Comparison of ENCODE assay signal across 8 cellular contexts in genomic region chr5:76292923-76293322, GRCh38.
DNase-seq lines count a peak whose midpoint lies in the region; ATAC-seq and TF ChIP-seq lines count a peak whose summit lies in the region.

No MANE protein-coding gene starts in this region.

- no peaks in the 10 kb centered on the region for H3K79me2 ChIP-seq in MM.1S (ENCODE audit: low read length)

- no peaks in the 10 kb centered on the region for H3K9me2 ChIP-seq in MM.1S (replicated peaks; ENCODE audit: insufficient read depth, low read length)

- H3K4me1 Mint-ChIP-seq in naive B cell (peaks cover 9 to 10% (median 9%) of the 10 kb centered on the region in 3 donors), WTC11 (peaks cover 29% of the 10 kb centered on the region)

- peak; percentile 41 for DNase-seq in MM.1S
- DNase-seq in naive B cell = peak; percentile 24
- no peak for DNase-seq in vagina (ENCODE audit: extremely low spot score in 2 of 2)
- DNase-seq in WTC11 (ENCODE audit: low spot score) = no peak
- no peak for DNase-seq in gastrocnemius medialis
- no peak for DNase-seq in HuH-7 (ENCODE audit: low spot score)

- TF ChIP-seq CTCF in MM.1S (IDR thresholded peaks at IDR 0.05; ENCODE audit: low read length) (no peak), vagina (IDR thresholded peaks at IDR 0.05) (no peak), WTC11 (IDR thresholded peaks at IDR 0.05) (no peak), gastrocnemius medialis (IDR thresholded peaks at IDR 0.05 in 4 of 5, conservative IDR thresholded peaks at IDR 0.05 in 1 of 5) (no peak)

- H3K4me3 Mint-ChIP-seq in naive B cell (peak overlapping the region in 1 of 8 donors; percentile 14), WTC11 (no peak overlapping the region)

- H3K4me3 ChIP-seq in MM.1S (ENCODE audit: low read length) (no peak overlapping the region), vagina (no peak overlapping the region), gastrocnemius medialis (no peak overlapping the region)

- intact Hi-C loops in vagina (cut with DNase I) = no loop called here
- intact Hi-C loops in gastrocnemius medialis (cut with DNase I; ENCODE audit: low total_unique reads) = no loop called here

- CTCF ChIA-PET in WTC11 (lab: Charles Lee) = no interaction called here

- H3K4me1 ChIP-seq in MM.1S (ENCODE audit: low read length) (peaks cover 51% of the 10 kb centered on the region), vagina (no peaks in the 10 kb centered on the region), gastrocnemius medialis (no peaks in the 10 kb centered on the region)

- H4K20me1 ChIP-seq in MM.1S (ENCODE audit: insufficient read depth, low read length) = no peaks in the 10 kb centered on the region

- H3K9ac ChIP-seq in MM.1S (ENCODE audit: low read length) = no peak overlapping the region

- no peaks in the 10 kb centered on the region for H3K36me3 ChIP-seq in MM.1S (replicated peaks; ENCODE audit: insufficient read depth, low read length)
- no peaks in the 10 kb centered on the region for H3K36me3 ChIP-seq in vagina
- H3K36me3 ChIP-seq in gastrocnemius medialis = no peaks in the 10 kb centered on the region

- H3K27me3 Mint-ChIP-seq in naive B cell (peaks cover 0 to 4% (median 0%) of the 10 kb centered on the region in 3 donors), WTC11 (ENCODE audit: low read depth) (peaks cover 9% of the 10 kb centered on the region)

- H3K9me3 Mint-ChIP-seq in naive B cell (no peaks in the 10 kb centered on the region), WTC11 (no peaks in the 10 kb centered on the region)

- no peak overlapping the region for H2AFZ ChIP-seq in MM.1S (ENCODE audit: low read length)

- peaks cover 8% of the 10 kb centered on the region for H3F3A ChIP-seq in MM.1S (ENCODE audit: insufficient read depth, low read length)

- in situ Hi-C loops in gastrocnemius medialis (cut with MboI; ENCODE audit: low sequenced_read_pairs in 4 of 4) = no loop called here

- no peak for TF ChIP-seq POLR2A in vagina (IDR thresholded peaks at IDR 0.05)
- TF ChIP-seq POLR2A in gastrocnemius medialis (IDR thresholded peaks at IDR 0.05) = no peak

- H3K9me3 ChIP-seq in MM.1S (replicated peaks; ENCODE audit: insufficient read depth, low read length) = no peaks in the 10 kb centered on the region
- H3K9me3 ChIP-seq in vagina = no peaks in the 10 kb centered on the region
- H3K9me3 ChIP-seq in gastrocnemius medialis = no peaks in the 10 kb centered on the region

- peak overlapping the region in 3 of 6 donors; percentile 8 to 53 (median 48) for H3K27ac Mint-ChIP-seq in naive B cell
- H3K27ac Mint-ChIP-seq in WTC11 = no peak overlapping the region

- POLR2A ChIA-PET in WTC11 (lab: Charles Lee) = no interaction called here

- H3K36me3 Mint-ChIP-seq in naive B cell = no peaks in the 10 kb centered on the region
- no peaks in the 10 kb centered on the region for H3K36me3 Mint-ChIP-seq in WTC11

- H3K27ac ChIP-seq in MM.1S (ENCODE audit: low read length) = peak overlapping the region; percentile 42; the same call in 1 of the 2 replicates
- no peak overlapping the region for H3K27ac ChIP-seq in vagina
- no peak overlapping the region for H3K27ac ChIP-seq in gastrocnemius medialis

- H3K27me3 ChIP-seq in MM.1S (replicated peaks; ENCODE audit: insufficient read depth, low read length) (no peaks in the 10 kb centered on the region), vagina (no peaks in the 10 kb centered on the region), gastrocnemius medialis (no peaks in the 10 kb centered on the region)

- H3K4me2 ChIP-seq in MM.1S (ENCODE audit: low read depth, low read length) = peak overlapping the region; percentile 36; the same call in 1 of the 2 replicates

- peak; percentile 88 for ATAC-seq in GM18907 (IDR thresholded peaks at IDR 0.05; ENCODE audit: unreplicated experiment)
- peak; percentile 80 for ATAC-seq in HG02678 (IDR thresholded peaks at IDR 0.05; ENCODE audit: unreplicated experiment)
- ATAC-seq in naive B cell (ENCODE audit: low read depth in 2 of 2) = peak; percentile 82 to 85
- ATAC-seq in WTC11 = no peak
- no peak for ATAC-seq in gastrocnemius medialis

TF ChIP-seq in WTC11, 78 proteins besides CTCF, POLR2A, EP300 and RAD21 (continues in another document):
- TF ChIP-seq ETV6 (CRISPR knock-in tag; IDR thresholded peaks at IDR 0.05) (no peak), ZNF121 (CRISPR knock-in tag; IDR thresholded peaks at IDR 0.05) (no peak), SP1 (CRISPR knock-in tag; conservative IDR thresholded peaks at IDR 0.05) (no peak), ESRRA (CRISPR knock-in tag; IDR thresholded peaks at IDR 0.05; ENCODE audit: borderline replicate concordance) (no peak), EMX1 (CRISPR knock-in tag; IDR thresholded peaks at IDR 0.05) (no peak)
- TF ChIP-seq, protein P1, sequence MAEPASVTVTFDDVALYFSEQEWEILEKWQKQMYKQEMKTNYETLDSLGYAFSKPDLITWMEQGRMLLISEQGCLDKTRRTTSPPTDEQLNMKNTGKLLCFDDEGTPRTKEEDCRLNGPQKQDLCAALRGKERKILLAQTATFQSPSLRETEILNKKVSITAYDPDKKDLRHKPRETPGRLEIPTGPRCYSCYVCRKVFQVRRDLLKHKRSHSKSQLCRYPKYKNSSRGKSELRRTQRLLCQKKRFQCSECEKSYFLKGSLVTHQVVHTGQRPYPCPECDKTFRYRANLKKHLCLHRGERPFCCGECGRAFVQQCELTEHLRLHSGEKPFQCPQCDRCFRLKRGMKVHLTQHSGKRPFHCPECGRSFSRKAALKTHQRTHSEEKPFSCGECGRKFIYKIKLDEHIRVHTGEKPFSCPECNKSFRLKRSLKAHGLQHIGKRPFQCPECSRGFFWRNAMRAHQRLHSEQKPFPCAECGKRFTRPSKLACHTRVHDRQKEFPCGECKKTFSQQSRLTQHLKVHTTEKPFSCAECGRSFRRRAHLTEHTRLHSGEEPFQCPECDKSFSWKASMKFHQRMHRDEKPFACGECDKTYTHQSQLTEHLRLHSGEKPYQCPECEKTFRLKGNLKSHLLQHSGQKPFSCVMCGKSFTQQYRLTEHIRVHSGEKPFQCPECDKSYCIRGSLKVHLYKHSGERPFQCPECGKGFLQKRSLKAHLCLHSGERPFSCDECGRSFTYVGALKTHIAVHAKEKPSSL (CRISPR knock-in tag; conservative IDR thresholded peaks at IDR 0.05) = no peak
- TF ChIP-seq, protein P2, sequence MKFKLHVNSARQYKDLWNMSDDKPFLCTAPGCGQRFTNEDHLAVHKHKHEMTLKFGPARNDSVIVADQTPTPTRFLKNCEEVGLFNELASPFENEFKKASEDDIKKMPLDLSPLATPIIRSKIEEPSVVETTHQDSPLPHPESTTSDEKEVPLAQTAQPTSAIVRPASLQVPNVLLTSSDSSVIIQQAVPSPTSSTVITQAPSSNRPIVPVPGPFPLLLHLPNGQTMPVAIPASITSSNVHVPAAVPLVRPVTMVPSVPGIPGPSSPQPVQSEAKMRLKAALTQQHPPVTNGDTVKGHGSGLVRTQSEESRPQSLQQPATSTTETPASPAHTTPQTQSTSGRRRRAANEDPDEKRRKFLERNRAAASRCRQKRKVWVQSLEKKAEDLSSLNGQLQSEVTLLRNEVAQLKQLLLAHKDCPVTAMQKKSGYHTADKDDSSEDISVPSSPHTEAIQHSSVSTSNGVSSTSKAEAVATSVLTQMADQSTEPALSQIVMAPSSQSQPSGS (CRISPR knock-in tag; IDR thresholded peaks at IDR 0.05; ENCODE audit: borderline replicate concordance, low read depth) = no peak
- TF ChIP-seq, protein P3, sequence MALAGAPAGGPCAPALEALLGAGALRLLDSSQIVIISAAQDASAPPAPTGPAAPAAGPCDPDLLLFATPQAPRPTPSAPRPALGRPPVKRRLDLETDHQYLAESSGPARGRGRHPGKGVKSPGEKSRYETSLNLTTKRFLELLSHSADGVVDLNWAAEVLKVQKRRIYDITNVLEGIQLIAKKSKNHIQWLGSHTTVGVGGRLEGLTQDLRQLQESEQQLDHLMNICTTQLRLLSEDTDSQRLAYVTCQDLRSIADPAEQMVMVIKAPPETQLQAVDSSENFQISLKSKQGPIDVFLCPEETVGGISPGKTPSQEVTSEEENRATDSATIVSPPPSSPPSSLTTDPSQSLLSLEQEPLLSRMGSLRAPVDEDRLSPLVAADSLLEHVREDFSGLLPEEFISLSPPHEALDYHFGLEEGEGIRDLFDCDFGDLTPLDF (CRISPR knock-in tag; IDR thresholded peaks at IDR 0.05) = no peak
- TF ChIP-seq, protein P4, sequence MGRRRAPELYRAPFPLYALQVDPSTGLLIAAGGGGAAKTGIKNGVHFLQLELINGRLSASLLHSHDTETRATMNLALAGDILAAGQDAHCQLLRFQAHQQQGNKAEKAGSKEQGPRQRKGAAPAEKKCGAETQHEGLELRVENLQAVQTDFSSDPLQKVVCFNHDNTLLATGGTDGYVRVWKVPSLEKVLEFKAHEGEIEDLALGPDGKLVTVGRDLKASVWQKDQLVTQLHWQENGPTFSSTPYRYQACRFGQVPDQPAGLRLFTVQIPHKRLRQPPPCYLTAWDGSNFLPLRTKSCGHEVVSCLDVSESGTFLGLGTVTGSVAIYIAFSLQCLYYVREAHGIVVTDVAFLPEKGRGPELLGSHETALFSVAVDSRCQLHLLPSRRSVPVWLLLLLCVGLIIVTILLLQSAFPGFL (CRISPR knock-in tag; IDR thresholded peaks at IDR 0.05; ENCODE audit: borderline replicate concordance) = no peak
- TF ChIP-seq, protein P5, sequence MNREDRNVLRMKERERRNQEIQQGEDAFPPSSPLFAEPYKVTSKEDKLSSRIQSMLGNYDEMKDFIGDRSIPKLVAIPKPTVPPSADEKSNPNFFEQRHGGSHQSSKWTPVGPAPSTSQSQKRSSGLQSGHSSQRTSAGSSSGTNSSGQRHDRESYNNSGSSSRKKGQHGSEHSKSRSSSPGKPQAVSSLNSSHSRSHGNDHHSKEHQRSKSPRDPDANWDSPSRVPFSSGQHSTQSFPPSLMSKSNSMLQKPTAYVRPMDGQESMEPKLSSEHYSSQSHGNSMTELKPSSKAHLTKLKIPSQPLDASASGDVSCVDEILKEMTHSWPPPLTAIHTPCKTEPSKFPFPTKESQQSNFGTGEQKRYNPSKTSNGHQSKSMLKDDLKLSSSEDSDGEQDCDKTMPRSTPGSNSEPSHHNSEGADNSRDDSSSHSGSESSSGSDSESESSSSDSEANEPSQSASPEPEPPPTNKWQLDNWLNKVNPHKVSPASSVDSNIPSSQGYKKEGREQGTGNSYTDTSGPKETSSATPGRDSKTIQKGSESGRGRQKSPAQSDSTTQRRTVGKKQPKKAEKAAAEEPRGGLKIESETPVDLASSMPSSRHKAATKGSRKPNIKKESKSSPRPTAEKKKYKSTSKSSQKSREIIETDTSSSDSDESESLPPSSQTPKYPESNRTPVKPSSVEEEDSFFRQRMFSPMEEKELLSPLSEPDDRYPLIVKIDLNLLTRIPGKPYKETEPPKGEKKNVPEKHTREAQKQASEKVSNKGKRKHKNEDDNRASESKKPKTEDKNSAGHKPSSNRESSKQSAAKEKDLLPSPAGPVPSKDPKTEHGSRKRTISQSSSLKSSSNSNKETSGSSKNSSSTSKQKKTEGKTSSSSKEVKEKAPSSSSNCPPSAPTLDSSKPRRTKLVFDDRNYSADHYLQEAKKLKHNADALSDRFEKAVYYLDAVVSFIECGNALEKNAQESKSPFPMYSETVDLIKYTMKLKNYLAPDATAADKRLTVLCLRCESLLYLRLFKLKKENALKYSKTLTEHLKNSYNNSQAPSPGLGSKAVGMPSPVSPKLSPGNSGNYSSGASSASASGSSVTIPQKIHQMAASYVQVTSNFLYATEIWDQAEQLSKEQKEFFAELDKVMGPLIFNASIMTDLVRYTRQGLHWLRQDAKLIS (CRISPR knock-in tag; IDR thresholded peaks at IDR 0.05; ENCODE audit: borderline replicate concordance) = no peak

Comparison
In these comparisons a context has a peak if more than half of its experiments do, and no peak if none do; other contexts are left out.
1. ATAC-seq: peak in GM18907 (single experiment), HG02678 (single experiment) and naive B cell (2 of 2); none in WTC11 (single experiment) and gastrocnemius medialis (0 of 2).
2. DNase-seq: peak in MM.1S (single experiment) and naive B cell (single experiment); none in vagina (0 of 2), WTC11 (single experiment), gastrocnemius medialis (0 of 2) and HuH-7 (single experiment).